ENCODE assay signal across 21 cellular contexts in the genomic region with DNA sequence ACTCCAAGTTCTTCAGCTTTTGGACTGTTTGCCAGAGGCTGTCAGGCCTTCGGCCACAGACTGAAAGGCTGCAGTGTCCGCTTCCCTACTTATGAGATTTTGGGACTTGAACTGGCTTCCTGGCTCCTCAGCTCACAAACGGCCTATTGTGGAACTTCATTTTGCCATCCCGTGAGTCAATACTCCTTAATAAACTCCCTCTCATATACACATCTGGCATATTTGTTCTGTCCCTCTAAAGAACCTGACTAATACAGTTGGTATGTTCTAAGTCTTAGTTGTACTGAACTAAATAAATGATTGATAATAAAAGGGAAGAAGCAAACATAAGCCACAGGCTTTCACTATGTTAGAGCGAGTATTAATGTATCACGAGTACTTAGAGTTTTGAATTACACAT.
DNase-seq lines count a peak whose midpoint lies in the region; ATAC-seq and TF ChIP-seq lines count a peak whose summit lies in the region.
"Had no signal": no experiment of that assay in that cellular context is flagged by ENCODE, and none has a peak within 500 bp of the region (broad histone marks: within the 10 kb centered on the region; RNA-seq: fewer than 3 reads in every experiment).

No MANE protein-coding gene starts in this region.

- no peaks in the 10 kb centered on the region for H3K4me1 ChIP-seq in spleen
- H3K4me1 ChIP-seq: BE2C, Peyer's patch had no signal

- no peak overlapping the region for H3K27ac ChIP-seq in spleen
- H3K27ac ChIP-seq: Peyer's patch had no signal

- no peaks in the 10 kb centered on the region for H3K36me3 ChIP-seq in spleen
- H3K36me3 ChIP-seq: BE2C, MG63, Peyer's patch had no signal

- no peaks in the 10 kb centered on the region for H3K27me3 ChIP-seq in spleen (replicated peaks in 1 of 7)
- H3K27me3 ChIP-seq: BE2C, MG63, Peyer's patch had no signal

- WGBS in spleen, 5 donors = 82 to 93% (median 85%) methylated on average over 6 of the region's 6 CpGs

- peaks cover 0 to 4% (median 0%) of the 10 kb centered on the region in 8 donors for H3K9me3 ChIP-seq in spleen
- H3K9me3 ChIP-seq: BE2C, MG63, Peyer's patch had no signal

- DNase-seq in Right ventricle myocardium inferior (ENCODE audit: missing footprints) (no peak), cardiac septum (ENCODE audit: low spot score) (no peak), astrocyte of the hippocampus (ENCODE audit: low read depth, low spot score) (peak; percentile 0), kidney glomerular epithelial cell (lab: John Stamatoyannopoulos, UW) (peak; percentile 11), spleen (no peak), OCI-M2 (lab: John Stamatoyannopoulos, UW; ENCODE audit: unreplicated experiment) (no peak)
- no peak for DNase-seq in activated CD4-positive, CD25-positive, alpha-beta regulatory T cell treated with anti-CD3 and anti-CD28 coated beads, Interleukin-2, amount 50 U/mL, for 72 hours
- DNase-seq: ACHN; BE2C; CD8-positive, alpha-beta memory T cell; DMS153; DND-41; KBM-7; MG63; NCI-H1105 treated with DMSO at 0.1 percent for 48 hours; NCI-H146; NCI-H1930; NCI-H2107; NCI-H82; Peyer's patch had no signal

- TF ChIP-seq POLR2A in spleen (IDR thresholded peaks at IDR 0.05) = no peak

- intact Hi-C loops in Right ventricle myocardium inferior (cut with DNase I) = no loop called here
- intact Hi-C loops in cardiac septum (cut with DNase I) = no loop called here
- intact Hi-C loops in spleen (cut with DNase I; ENCODE audit: low total_unique reads) = no loop called here

- no peak overlapping the region for H3K4me3 ChIP-seq in spleen
- H3K4me3 ChIP-seq: MG63, Peyer's patch had no signal

- no peak for TF ChIP-seq CTCF in spleen (IDR thresholded peaks at IDR 0.05 in 8 of 11, conservative IDR thresholded peaks at IDR 0.05 in 3 of 11)

- peak; percentile 67 for ATAC-seq in Right ventricle myocardium inferior
- ATAC-seq: SK-N-SH treated with all-trans-retinoic acid at 6 μM for 48 hours had no signal

Comparison
In these comparisons a context has a peak if more than half of its experiments do, and no peak if none do; other contexts are left out.
1. DNase-seq: peak in astrocyte of the hippocampus (single experiment) and kidney glomerular epithelial cell (single experiment); none in Right ventricle myocardium inferior (single experiment), cardiac septum (single experiment), activated CD4-positive, CD25-positive, alpha-beta regulatory T cell treated with anti-CD3 and anti-CD28 coated beads, Interleukin-2, amount 50 U/mL, for 72 hours (single experiment), spleen (single experiment) and OCI-M2 (single experiment).